16 cellular contexts compared by ENCODE assay signal in the genomic region with DNA sequence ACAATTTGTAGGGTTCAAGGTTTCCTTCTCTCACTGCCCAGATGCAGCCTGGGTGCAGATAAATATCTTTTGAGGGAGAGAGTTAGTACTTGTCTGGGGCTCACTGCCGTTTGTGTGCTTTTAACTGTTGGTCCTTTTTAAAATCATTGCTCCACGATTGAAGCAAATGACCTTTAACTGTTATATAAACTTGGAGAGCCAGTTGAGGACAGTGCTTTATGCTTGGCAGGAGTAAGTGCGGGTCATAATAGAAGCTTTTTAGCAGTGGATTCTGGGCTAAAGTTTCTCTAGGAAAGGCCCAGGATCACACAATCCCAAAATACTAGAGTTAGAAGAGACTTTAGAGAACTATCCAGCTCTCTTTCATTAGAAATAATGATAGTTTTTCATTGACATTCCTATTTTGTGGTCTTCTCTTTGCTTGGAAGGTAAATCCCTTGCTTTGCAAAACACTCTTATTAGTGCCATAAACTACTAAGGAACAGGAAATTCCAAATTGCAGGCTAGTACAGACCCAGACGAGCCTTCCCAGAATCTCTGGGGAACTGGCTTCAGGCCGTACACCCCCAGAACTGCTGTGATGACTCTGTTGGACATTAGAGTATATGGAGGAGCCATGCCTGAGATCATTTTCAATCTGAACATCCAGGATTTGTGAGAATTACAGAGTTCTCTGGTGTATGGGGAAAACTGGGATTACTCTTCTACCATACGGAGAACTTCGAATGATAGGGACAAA. TPM values are rescaled to one million over a fixed set of nuclear protein-coding genes. Genes with fewer than 3 reads are reported as not detected.
A peak's percentile ranks its signal among the peaks of the same experiment; 100 is the strongest.
DNase-seq lines count a peak whose midpoint lies in the region; ATAC-seq and TF ChIP-seq lines count a peak whose summit lies in the region.
"Had no signal": no experiment of that assay in that cellular context is flagged by ENCODE, and none has a peak within 500 bp of the region (broad histone marks: within the 10 kb centered on the region; RNA-seq: fewer than 3 reads in every experiment).

No MANE protein-coding gene starts in this region.

- ATAC-seq in body of pancreas = peak; percentile 35
- peak in 3 of 4 donors; percentile 64 to 70 (median 64) for ATAC-seq in heart left ventricle
- ATAC-seq in activated T-cell treated with anti-CD3 and anti-CD28 coated beads, Interleukin-2, amount 50 U/mL, for 4 hours = no peak
- no peak for ATAC-seq in HG03457 (IDR thresholded peaks at IDR 0.05; ENCODE audit: unreplicated experiment)

- TF ChIP-seq CTCF in body of pancreas (IDR thresholded peaks at IDR 0.05) = no peak
- TF ChIP-seq CTCF in heart left ventricle (IDR thresholded peaks at IDR 0.05) = no peak
- no peak for TF ChIP-seq CTCF in thyroid gland (IDR thresholded peaks at IDR 0.05)

- 64 to 68% methylated on average over 7 of the region's 7 CpGs for WGBS in body of pancreas, 2 donors
- WGBS in heart left ventricle, 4 donors = 30 to 41% (median 36%) methylated on average over 7 of the region's 7 CpGs
- 46 to 48% methylated on average over 7 of the region's 7 CpGs for WGBS in thyroid gland, 2 donors

- DNase-seq in body of pancreas = no peak
- DNase-seq in heart left ventricle = peak in 1 of 5 donors; percentile 46
- peak in 1 of 2 donors; percentile 4 for DNase-seq in thyroid gland
- DNase-seq in activated T-cell treated with anti-CD3 and anti-CD28 coated beads, Interleukin-2, amount 50 U/mL, for 4 hours = no peak
- DNase-seq in COR-L47 (lab: John Stamatoyannopoulos, UW) = no peak
- no peak for DNase-seq in AG08396 (ENCODE audit: low spot score)
- DNase-seq: activated CD4-positive, CD25-positive, alpha-beta regulatory T cell; activated naive CD4-positive, alpha-beta T cell treated with Interleukin-2 at 50 U/mL for 16 hours; DMS153; Karpas-422; NCI-H1417; stimulated activated CD4-positive, alpha-beta T cell treated with anti-CD3 and anti-CD28 coated beads, Interleukin-12 subunit alpha, Interleukin-12 subunit beta, amount 100 ng/mL, for 4 hours had no signal

- intact Hi-C loops in body of pancreas (cut with DNase I) (no loop called here), heart left ventricle (cut with DNase I) (no loop called here), thyroid gland (cut with DNase I) (no loop called here)

- H3K9me3 ChIP-seq in body of pancreas = no peaks in the 10 kb centered on the region
- H3K9me3 ChIP-seq in heart left ventricle = no peaks in the 10 kb centered on the region
- no peaks in the 10 kb centered on the region for H3K9me3 ChIP-seq in muscle layer of duodenum (ENCODE audit: control insufficient read depth in 1 of 2, low read length in 2 of 2)
- H3K9me3 ChIP-seq in thyroid gland = no peaks in the 10 kb centered on the region

- H3K27me3 Mint-ChIP-seq in activated T-cell treated with anti-CD3 and anti-CD28 coated beads, Interleukin-2, amount 50 U/mL, for 4 hours (ENCODE audit: low read depth) = no peaks in the 10 kb centered on the region
- H3K27me3 Mint-ChIP-seq: B cell; central memory CD8-positive, alpha-beta T cell had no signal

- H3K4me1 ChIP-seq in body of pancreas (peaks cover 32% of the 10 kb centered on the region), heart left ventricle (peaks cover 7 to 45% (median 34%) of the 10 kb centered on the region in 12 donors), muscle layer of duodenum (ENCODE audit: control insufficient read depth in 1 of 2, insufficient read depth in 2 of 2, low read length in 2 of 2) (peaks cover 0 to 33% of the 10 kb centered on the region in 2 donors), thyroid gland (peaks cover 31 to 32% of the 10 kb centered on the region in 2 donors)

- H3K36me3 Mint-ChIP-seq in activated T-cell treated with anti-CD3 and anti-CD28 coated beads, Interleukin-2, amount 50 U/mL, for 4 hours (ENCODE audit: insufficient read depth) = no peaks in the 10 kb centered on the region

- H3K36me3 ChIP-seq in body of pancreas (replicated peaks in 1 of 2; ENCODE audit: insufficient read depth in 1 of 2, low read depth in 2 of 2) = no peaks in the 10 kb centered on the region
- H3K36me3 ChIP-seq in heart left ventricle = no peaks in the 10 kb centered on the region
- no peaks in the 10 kb centered on the region for H3K36me3 ChIP-seq in muscle layer of duodenum (ENCODE audit: control insufficient read depth in 1 of 2, insufficient read depth in 2 of 2, low read length in 2 of 2)
- H3K36me3 ChIP-seq in thyroid gland = no peaks in the 10 kb centered on the region

- H3K4me3 ChIP-seq in body of pancreas = no peak overlapping the region
- no peak overlapping the region for H3K4me3 ChIP-seq in heart left ventricle
- peak overlapping the region; percentile 5 to 17 for H3K4me3 ChIP-seq in muscle layer of duodenum (ENCODE audit: low read depth in 1 of 2, low read length in 2 of 2)
- H3K4me3 ChIP-seq in thyroid gland (replicated peaks in 1 of 3) = no peak overlapping the region

- H3K27me3 ChIP-seq in body of pancreas = no peaks in the 10 kb centered on the region
- no peaks in the 10 kb centered on the region for H3K27me3 ChIP-seq in heart left ventricle
- H3K27me3 ChIP-seq in muscle layer of duodenum (ENCODE audit: low read depth, low read length) = no peaks in the 10 kb centered on the region
- H3K27me3 ChIP-seq in thyroid gland = no peaks in the 10 kb centered on the region

- no peak for TF ChIP-seq POLR2A in body of pancreas (IDR thresholded peaks at IDR 0.05)
- no peak for TF ChIP-seq POLR2A in heart left ventricle (IDR thresholded peaks at IDR 0.05)
- no peak for TF ChIP-seq POLR2A in thyroid gland (IDR thresholded peaks at IDR 0.05)

- no peaks in the 10 kb centered on the region for H3K4me1 Mint-ChIP-seq in activated T-cell treated with anti-CD3 and anti-CD28 coated beads, Interleukin-2, amount 50 U/mL, for 4 hours (ENCODE audit: low read depth)

- H3K9me3 Mint-ChIP-seq in activated T-cell treated with anti-CD3 and anti-CD28 coated beads, Interleukin-2, amount 50 U/mL, for 4 hours = no peaks in the 10 kb centered on the region
- H3K9me3 Mint-ChIP-seq: central memory CD8-positive, alpha-beta T cell had no signal

- H3K27ac ChIP-seq in body of pancreas (peak overlapping the region in 1 of 4 donors; percentile 11), heart left ventricle (peak overlapping the region; percentile 10 to 81 (median 52)), muscle layer of duodenum (ENCODE audit: low read length) (peak overlapping the region; percentile 60), thyroid gland (peak overlapping the region; percentile 31 to 68 (median 52))

- no peak overlapping the region for H3K4me3 Mint-ChIP-seq in activated T-cell treated with anti-CD3 and anti-CD28 coated beads, Interleukin-2, amount 50 U/mL, for 4 hours
- H3K4me3 Mint-ChIP-seq: B cell; central memory CD8-positive, alpha-beta T cell had no signal

RNA-seq across cellular contexts. Expression of a gene that starts 19.1 kb away (rescaled TPM):
- total RNA-seq in body of pancreas (10 to 100 TPM; 19.1 to 28.3 TPM), heart left ventricle (100 to 1,000 TPM in 2 of 9 donors, 10 to 100 TPM in 7; 65.8 to 136 (median 82.3) TPM), thyroid gland (100 to 1,000 TPM in 2 of 4 donors, 10 to 100 TPM in 2; 73.1 to 117 (median 92.5) TPM)
- polyA plus RNA-seq in heart left ventricle = 10 to 100 TPM; 21.3 to 38.1 TPM
- 10 to 100 TPM; 40.2 to 45.0 (median 41.2) TPM for total RNA-seq in activated T-cell treated with anti-CD3 and anti-CD28 coated beads, Interleukin-2, amount 50 U/mL, for 4 hours

Comparison
In these comparisons a context has a peak if more than half of its experiments do, and no peak if none do; other contexts are left out.
1. ATAC-seq: peak in body of pancreas (single experiment) and heart left ventricle (3 of 4); none in activated T-cell treated with anti-CD3 and anti-CD28 coated beads, Interleukin-2, amount 50 U/mL, for 4 hours (0 of 2) and HG03457 (single experiment).
2. H3K4me3 ChIP-seq: peak in muscle layer of duodenum (2 of 2); none in body of pancreas (0 of 2), heart left ventricle (0 of 12) and thyroid gland (0 of 3).